Comparison of ENCODE assay signal across 21 cellular contexts in genomic region chr10:7551289-7551688, GRCh38.
DNase-seq lines count a peak whose midpoint lies in the region; ATAC-seq, FAIRE-seq and TF ChIP-seq lines count a peak whose summit lies in the region.
"Had no signal": no experiment of that assay in that cellular context is flagged by ENCODE, and none has a peak within 500 bp of the region (broad histone marks: within the 10 kb centered on the region; RNA-seq: fewer than 3 reads in every experiment).

No MANE protein-coding gene starts in this region.

- TF ChIP-seq POLR2A in esophagus squamous epithelium (IDR thresholded peaks at IDR 0.05), result no peak

- H3K27ac ChIP-seq in right atrium auricular region, result peak overlapping the region; percentile 45 to 48
- H3K27ac ChIP-seq in esophagus squamous epithelium, result peak overlapping the region in 3 of 4 donors; percentile 34 to 57 (median 48)
- peak overlapping the region in 3 of 4 donors; percentile 35 to 76 (median 45) for H3K27ac ChIP-seq in pancreas
- no peak overlapping the region for H3K27ac ChIP-seq in upper lobe of right lung
- no peak overlapping the region for H3K27ac ChIP-seq in ascending aorta

- DNase-seq in right atrium auricular region (ENCODE audit: low spot score) (no peak), Right ventricle myocardium superior (no peak), esophagus squamous epithelium (lab: John Stamatoyannopoulos, UW) (no peak), pancreas (peak in 2 of 6 donors; percentile 15 to 37), upper lobe of right lung (no peak), ascending aorta (ENCODE audit: low spot score in 2 of 2) (no peak), iPS-NIHi7 (ENCODE audit: extremely low spot score) (no peak)
- DNase-seq: BE2C; CD4-positive, CD25-positive, alpha-beta regulatory T cell; COR-L47; DMS 273 treated with DMSO at 0.1 percent for 48 hours; GDM1; KBM-7; NCI-H1105 treated with DMSO at 0.1 percent for 48 hours; NCI-H1694; NCI-H2081 treated with DMSO at 0.1 percent for 48 hours; NCI-H446 treated with DMSO at 0.1 percent for 48 hours; NCI-H748 treated with DMSO at 0.1 percent for 48 hours; RPMI8226 had no signal

- TF ChIP-seq CTCF in right atrium auricular region (IDR thresholded peaks at IDR 0.05) (no peak), esophagus squamous epithelium (IDR thresholded peaks at IDR 0.05) (no peak), pancreas (IDR thresholded peaks at IDR 0.05) (no peak), upper lobe of right lung (IDR thresholded peaks at IDR 0.05) (no peak), ascending aorta (IDR thresholded peaks at IDR 0.05) (no peak)

- intact Hi-C loops in Right ventricle myocardium superior (cut with DNase I) (no loop called here), esophagus squamous epithelium (cut with DNase I) (no loop called here), pancreas (cut with DNase I) (no loop called here), upper lobe of right lung (cut with DNase I) (no loop called here), ascending aorta (cut with DNase I) (no loop called here)

- no peak for FAIRE-seq in pancreas (lab: Jason Lieb, UNC)
- FAIRE-seq: HepG2 had no signal

- H3K4me3 ChIP-seq in right atrium auricular region (no peak overlapping the region), esophagus squamous epithelium (no peak overlapping the region), pancreas (no peak overlapping the region), upper lobe of right lung (no peak overlapping the region), ascending aorta (no peak overlapping the region)

- peaks cover 0 to 34% of the 10 kb centered on the region in 2 donors for H3K4me1 ChIP-seq in right atrium auricular region
- peaks cover 0 to 36% (median 13%) of the 10 kb centered on the region in 3 donors for H3K4me1 ChIP-seq in esophagus squamous epithelium
- H3K4me1 ChIP-seq in pancreas, result no peaks in the 10 kb centered on the region
- no peaks in the 10 kb centered on the region for H3K4me1 ChIP-seq in upper lobe of right lung
- peaks cover 0 to 11% of the 10 kb centered on the region in 2 donors for H3K4me1 ChIP-seq in ascending aorta
- H3K4me1 ChIP-seq: BE2C had no signal

- H3K36me3 ChIP-seq in right atrium auricular region (no peaks in the 10 kb centered on the region), esophagus squamous epithelium (no peaks in the 10 kb centered on the region), pancreas (no peaks in the 10 kb centered on the region), upper lobe of right lung (no peaks in the 10 kb centered on the region), ascending aorta (no peaks in the 10 kb centered on the region)
- H3K36me3 ChIP-seq: BE2C had no signal

- 82 to 96% methylated on average over 2 to 6 of the region's 6 CpGs for WGBS in esophagus squamous epithelium, 2 donors
- WGBS in pancreas, 2 donors, result 54 to 73% methylated on average over 6 of the region's 6 CpGs

- no peaks in the 10 kb centered on the region for H3K27me3 ChIP-seq in right atrium auricular region
- peaks cover 0 to 3% (median 0%) of the 10 kb centered on the region in 4 donors for H3K27me3 ChIP-seq in esophagus squamous epithelium
- H3K27me3 ChIP-seq in pancreas, result no peaks in the 10 kb centered on the region
- no peaks in the 10 kb centered on the region for H3K27me3 ChIP-seq in upper lobe of right lung
- H3K27me3 ChIP-seq in ascending aorta, result no peaks in the 10 kb centered on the region
- H3K27me3 ChIP-seq: BE2C had no signal

- no peak for ATAC-seq in Right ventricle myocardium superior (ENCODE audit: poor library complexity)
- ATAC-seq in pancreas, result peak; percentile 21 to 61 (median 58)
- peak; percentile 24 for ATAC-seq in upper lobe of right lung
- no peak for ATAC-seq in GM21390 (IDR thresholded peaks at IDR 0.05; ENCODE audit: unreplicated experiment)

- H3K9me3 ChIP-seq in right atrium auricular region (no peaks in the 10 kb centered on the region), esophagus squamous epithelium (no peaks in the 10 kb centered on the region), pancreas (no peaks in the 10 kb centered on the region), upper lobe of right lung (no peaks in the 10 kb centered on the region), ascending aorta (no peaks in the 10 kb centered on the region)
- H3K9me3 ChIP-seq: BE2C had no signal

Comparison
In these comparisons a context has a peak if more than half of its experiments do, and no peak if none do; other contexts are left out.
1. H3K27ac ChIP-seq: peak in right atrium auricular region (2 of 2), esophagus squamous epithelium (3 of 4) and pancreas (3 of 4); none in upper lobe of right lung (single experiment) and ascending aorta (0 of 2).
2. ATAC-seq: peak in pancreas (4 of 4) and upper lobe of right lung (single experiment); none in Right ventricle myocardium superior (single experiment) and GM21390 (single experiment).